2 cellular contexts compared by ENCODE assay signal in the genomic region with DNA sequence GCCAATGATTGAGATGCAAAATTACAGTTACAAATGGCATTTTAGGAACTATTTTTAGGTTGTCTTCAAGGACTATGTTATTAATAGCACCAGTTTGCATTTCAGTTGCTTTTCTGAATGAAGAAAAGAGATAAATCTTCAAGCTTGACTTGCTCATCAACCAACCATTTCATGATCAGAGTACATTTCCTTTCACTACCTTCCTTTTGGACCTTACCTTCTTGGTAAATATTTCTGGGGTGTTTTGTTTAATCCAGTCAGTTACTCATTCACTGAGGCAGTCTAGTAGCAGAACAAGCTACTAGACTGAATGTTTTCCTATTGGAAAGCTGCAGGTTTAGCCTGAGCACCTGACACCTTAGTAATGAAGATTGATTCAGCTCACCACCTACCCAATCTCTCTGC.
A peak's percentile ranks its signal among the peaks of the same experiment; 100 is the strongest.
TF ChIP-seq lines count a peak whose summit lies in the region.

No MANE protein-coding gene starts in this region.

TF ChIP-seq in A549, 52 proteins besides CTCF, POLR2A, EP300 and RAD21 (continued from another document):
- TF ChIP-seq, protein P1, sequence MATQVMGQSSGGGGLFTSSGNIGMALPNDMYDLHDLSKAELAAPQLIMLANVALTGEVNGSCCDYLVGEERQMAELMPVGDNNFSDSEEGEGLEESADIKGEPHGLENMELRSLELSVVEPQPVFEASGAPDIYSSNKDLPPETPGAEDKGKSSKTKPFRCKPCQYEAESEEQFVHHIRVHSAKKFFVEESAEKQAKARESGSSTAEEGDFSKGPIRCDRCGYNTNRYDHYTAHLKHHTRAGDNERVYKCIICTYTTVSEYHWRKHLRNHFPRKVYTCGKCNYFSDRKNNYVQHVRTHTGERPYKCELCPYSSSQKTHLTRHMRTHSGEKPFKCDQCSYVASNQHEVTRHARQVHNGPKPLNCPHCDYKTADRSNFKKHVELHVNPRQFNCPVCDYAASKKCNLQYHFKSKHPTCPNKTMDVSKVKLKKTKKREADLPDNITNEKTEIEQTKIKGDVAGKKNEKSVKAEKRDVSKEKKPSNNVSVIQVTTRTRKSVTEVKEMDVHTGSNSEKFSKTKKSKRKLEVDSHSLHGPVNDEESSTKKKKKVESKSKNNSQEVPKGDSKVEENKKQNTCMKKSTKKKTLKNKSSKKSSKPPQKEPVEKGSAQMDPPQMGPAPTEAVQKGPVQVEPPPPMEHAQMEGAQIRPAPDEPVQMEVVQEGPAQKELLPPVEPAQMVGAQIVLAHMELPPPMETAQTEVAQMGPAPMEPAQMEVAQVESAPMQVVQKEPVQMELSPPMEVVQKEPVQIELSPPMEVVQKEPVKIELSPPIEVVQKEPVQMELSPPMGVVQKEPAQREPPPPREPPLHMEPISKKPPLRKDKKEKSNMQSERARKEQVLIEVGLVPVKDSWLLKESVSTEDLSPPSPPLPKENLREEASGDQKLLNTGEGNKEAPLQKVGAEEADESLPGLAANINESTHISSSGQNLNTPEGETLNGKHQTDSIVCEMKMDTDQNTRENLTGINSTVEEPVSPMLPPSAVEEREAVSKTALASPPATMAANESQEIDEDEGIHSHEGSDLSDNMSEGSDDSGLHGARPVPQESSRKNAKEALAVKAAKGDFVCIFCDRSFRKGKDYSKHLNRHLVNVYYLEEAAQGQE (IDR thresholded peaks at IDR 0.05) = no peak
- TF ChIP-seq, protein P2, sequence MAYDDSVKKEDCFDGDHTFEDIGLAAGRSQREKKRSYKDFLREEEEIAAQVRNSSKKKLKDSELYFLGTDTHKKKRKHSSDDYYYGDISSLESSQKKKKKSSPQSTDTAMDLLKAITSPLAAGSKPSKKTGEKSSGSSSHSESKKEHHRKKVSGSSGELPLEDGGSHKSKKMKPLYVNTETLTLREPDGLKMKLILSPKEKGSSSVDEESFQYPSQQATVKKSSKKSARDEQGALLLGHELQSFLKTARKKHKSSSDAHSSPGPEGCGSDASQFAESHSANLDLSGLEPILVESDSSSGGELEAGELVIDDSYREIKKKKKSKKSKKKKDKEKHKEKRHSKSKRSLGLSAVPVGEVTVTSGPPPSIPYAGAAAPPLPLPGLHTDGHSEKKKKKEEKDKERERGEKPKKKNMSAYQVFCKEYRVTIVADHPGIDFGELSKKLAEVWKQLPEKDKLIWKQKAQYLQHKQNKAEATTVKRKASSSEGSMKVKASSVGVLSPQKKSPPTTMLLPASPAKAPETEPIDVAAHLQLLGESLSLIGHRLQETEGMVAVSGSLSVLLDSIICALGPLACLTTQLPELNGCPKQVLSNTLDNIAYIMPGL (CRISPR knock-in tag; IDR thresholded peaks at IDR 0.05; ENCODE audit: borderline replicate concordance) = no peak
- no peak for TF ChIP-seq NPAS2 (CRISPR knock-in tag; IDR thresholded peaks at IDR 0.05; ENCODE audit: borderline replicate concordance)
- TF ChIP-seq FOXS1 (CRISPR knock-in tag; IDR thresholded peaks at IDR 0.05) = no peak
- TF ChIP-seq NR3C1 (IDR thresholded peaks at IDR 0.05) = no peak
- TF ChIP-seq, protein P3, sequence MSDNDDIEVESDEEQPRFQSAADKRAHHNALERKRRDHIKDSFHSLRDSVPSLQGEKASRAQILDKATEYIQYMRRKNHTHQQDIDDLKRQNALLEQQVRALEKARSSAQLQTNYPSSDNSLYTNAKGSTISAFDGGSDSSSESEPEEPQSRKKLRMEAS (IDR thresholded peaks at IDR 0.05) = no peak
- no peak for TF ChIP-seq ZNF302 (CRISPR knock-in tag; IDR thresholded peaks at IDR 0.05)
- no peak for TF ChIP-seq SREBF2 (IDR thresholded peaks at IDR 0.05)
- TF ChIP-seq SMC3 (IDR thresholded peaks at IDR 0.05) = no peak
- TF ChIP-seq TFCP2L1 (CRISPR knock-in tag; IDR thresholded peaks at IDR 0.05) = no peak
- no peak for TF ChIP-seq CBX8 (IDR thresholded peaks at IDR 0.05)
- TF ChIP-seq RNF2 (IDR thresholded peaks at IDR 0.05; ENCODE audit: borderline replicate concordance, low read depth) = no peak
- no peak for TF ChIP-seq EHMT2 (IDR thresholded peaks at IDR 0.05; ENCODE audit: low read depth)
- no peak for TF ChIP-seq POLR2AphosphoS2 (conservative IDR thresholded peaks at IDR 0.05; ENCODE audit: low read length)
- TF ChIP-seq, protein P4, sequence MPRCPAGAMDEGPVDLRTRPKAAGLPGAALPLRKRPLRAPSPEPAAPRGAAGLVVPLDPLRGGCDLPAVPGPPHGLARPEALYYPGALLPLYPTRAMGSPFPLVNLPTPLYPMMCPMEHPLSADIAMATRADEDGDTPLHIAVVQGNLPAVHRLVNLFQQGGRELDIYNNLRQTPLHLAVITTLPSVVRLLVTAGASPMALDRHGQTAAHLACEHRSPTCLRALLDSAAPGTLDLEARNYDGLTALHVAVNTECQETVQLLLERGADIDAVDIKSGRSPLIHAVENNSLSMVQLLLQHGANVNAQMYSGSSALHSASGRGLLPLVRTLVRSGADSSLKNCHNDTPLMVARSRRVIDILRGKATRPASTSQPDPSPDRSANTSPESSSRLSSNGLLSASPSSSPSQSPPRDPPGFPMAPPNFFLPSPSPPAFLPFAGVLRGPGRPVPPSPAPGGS (IDR thresholded peaks at IDR 0.05) = no peak
- no peak for TF ChIP-seq MYC (IDR thresholded peaks at IDR 0.05; ENCODE audit: borderline replicate concordance, low read length)
- no peak for TF ChIP-seq ZC3H11A (IDR thresholded peaks at IDR 0.05)

TF ChIP-seq in GM12878, 131 proteins besides CTCF, POLR2A, EP300 and RAD21 (continued from another document):
- TF ChIP-seq, protein P5, sequence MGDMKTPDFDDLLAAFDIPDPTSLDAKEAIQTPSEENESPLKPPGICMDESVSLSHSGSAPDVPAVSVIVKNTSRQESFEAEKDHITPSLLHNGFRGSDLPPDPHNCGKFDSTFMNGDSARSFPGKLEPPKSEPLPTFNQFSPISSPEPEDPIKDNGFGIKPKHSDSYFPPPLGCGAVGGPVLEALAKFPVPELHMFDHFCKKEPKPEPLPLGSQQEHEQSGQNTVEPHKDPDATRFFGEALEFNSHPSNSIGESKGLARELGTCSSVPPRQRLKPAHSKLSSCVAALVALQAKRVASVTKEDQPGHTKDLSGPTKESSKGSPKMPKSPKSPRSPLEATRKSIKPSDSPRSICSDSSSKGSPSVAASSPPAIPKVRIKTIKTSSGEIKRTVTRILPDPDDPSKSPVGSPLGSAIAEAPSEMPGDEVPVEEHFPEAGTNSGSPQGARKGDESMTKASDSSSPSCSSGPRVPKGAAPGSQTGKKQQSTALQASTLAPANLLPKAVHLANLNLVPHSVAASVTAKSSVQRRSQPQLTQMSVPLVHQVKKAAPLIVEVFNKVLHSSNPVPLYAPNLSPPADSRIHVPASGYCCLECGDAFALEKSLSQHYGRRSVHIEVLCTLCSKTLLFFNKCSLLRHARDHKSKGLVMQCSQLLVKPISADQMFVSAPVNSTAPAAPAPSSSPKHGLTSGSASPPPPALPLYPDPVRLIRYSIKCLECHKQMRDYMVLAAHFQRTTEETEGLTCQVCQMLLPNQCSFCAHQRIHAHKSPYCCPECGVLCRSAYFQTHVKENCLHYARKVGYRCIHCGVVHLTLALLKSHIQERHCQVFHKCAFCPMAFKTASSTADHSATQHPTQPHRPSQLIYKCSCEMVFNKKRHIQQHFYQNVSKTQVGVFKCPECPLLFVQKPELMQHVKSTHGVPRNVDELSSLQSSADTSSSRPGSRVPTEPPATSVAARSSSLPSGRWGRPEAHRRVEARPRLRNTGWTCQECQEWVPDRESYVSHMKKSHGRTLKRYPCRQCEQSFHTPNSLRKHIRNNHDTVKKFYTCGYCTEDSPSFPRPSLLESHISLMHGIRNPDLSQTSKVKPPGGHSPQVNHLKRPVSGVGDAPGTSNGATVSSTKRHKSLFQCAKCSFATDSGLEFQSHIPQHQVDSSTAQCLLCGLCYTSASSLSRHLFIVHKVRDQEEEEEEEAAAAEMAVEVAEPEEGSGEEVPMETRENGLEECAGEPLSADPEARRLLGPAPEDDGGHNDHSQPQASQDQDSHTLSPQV (IDR thresholded peaks at IDR 0.05) = no peak
- peak; percentile 39 for TF ChIP-seq MEF2B (IDR thresholded peaks at IDR 0.05; ENCODE audit: partially characterized antibody, poor library complexity, severe bottlenecking)
- TF ChIP-seq, protein P6, sequence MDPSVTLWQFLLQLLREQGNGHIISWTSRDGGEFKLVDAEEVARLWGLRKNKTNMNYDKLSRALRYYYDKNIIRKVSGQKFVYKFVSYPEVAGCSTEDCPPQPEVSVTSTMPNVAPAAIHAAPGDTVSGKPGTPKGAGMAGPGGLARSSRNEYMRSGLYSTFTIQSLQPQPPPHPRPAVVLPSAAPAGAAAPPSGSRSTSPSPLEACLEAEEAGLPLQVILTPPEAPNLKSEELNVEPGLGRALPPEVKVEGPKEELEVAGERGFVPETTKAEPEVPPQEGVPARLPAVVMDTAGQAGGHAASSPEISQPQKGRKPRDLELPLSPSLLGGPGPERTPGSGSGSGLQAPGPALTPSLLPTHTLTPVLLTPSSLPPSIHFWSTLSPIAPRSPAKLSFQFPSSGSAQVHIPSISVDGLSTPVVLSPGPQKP (IDR thresholded peaks at IDR 0.05; ENCODE audit: low read depth, low read length) = no peak
- no peak for TF ChIP-seq RB1 (IDR thresholded peaks at IDR 0.05; ENCODE audit: borderline replicate concordance)
